Comparison of ENCODE assay signal across 8 cellular contexts in genomic region chr1:165592945-165593823, GRCh38. TPM values are rescaled to one million over a fixed set of nuclear protein-coding genes. Genes with fewer than 3 reads are reported as not detected.
A peak's percentile ranks its signal among the peaks of the same experiment; 100 is the strongest.
DNase-seq lines count a peak whose midpoint lies in the region; ATAC-seq lines count a peak whose summit lies in the region.

No MANE protein-coding gene starts in this region.

- no peak overlapping the region for H3K4ac ChIP-seq in mesenchymal stem cell (ENCODE audit: low read depth in 1 of 2, low read length in 2 of 2)

- H3K18ac ChIP-seq in mesenchymal stem cell (ENCODE audit: low read depth in 1 of 2, low read length in 2 of 2) = no peak overlapping the region

- no peak overlapping the region for H2AK5ac ChIP-seq in mesenchymal stem cell (ENCODE audit: low read length, severe bottlenecking)

- no peaks in the 10 kb centered on the region for H3K36me3 ChIP-seq in mesenchymal stem cell (ENCODE audit: control insufficient read depth in 1 of 2, insufficient read depth in 2 of 2, low read depth in 1 of 2, low read length in 2 of 2)

- CTCF ChIA-PET in activated CD4-positive, alpha-beta memory T cell treated with anti-CD3 and anti-CD28 coated beads for 36 hours (lab: Charles Lee) = interaction anchor here (0.6 to 19.9 kb wide), 29 partner anchors 8 to 337 kb away, joined by 3 to 312 read pairs (median 4); partner anchors contain the start of gene ALDH9A1

- no peaks in the 10 kb centered on the region for H3K9me3 Mint-ChIP-seq in activated CD4-positive, alpha-beta memory T cell treated with anti-CD3 and anti-CD28 coated beads for 36 hours

- H2AFZ ChIP-seq in mesenchymal stem cell (ENCODE audit: low read depth, low read length) = no peak overlapping the region

- no peak overlapping the region for H3K4me2 ChIP-seq in mesenchymal stem cell (ENCODE audit: low read length, poor library complexity, severe bottlenecking)

- H3K4me1 Mint-ChIP-seq in activated CD4-positive, alpha-beta memory T cell treated with anti-CD3 and anti-CD28 coated beads for 36 hours (ENCODE audit: low read depth) = peaks cover 13% of the 10 kb centered on the region

- intact Hi-C loops in activated CD4-positive, alpha-beta memory T cell treated with anti-CD3 and anti-CD28 coated beads for 36 hours (cut with micrococcal nuclease) = loop anchor here (1.0 to 10.0 kb wide), 7 partner anchors 185 to 892 kb away; no protein-coding TSS in a partner anchor

- no peak overlapping the region for H3K4me3 ChIP-seq in mesenchymal stem cell (ENCODE audit: insufficient read depth in 1 of 2, low read depth in 1 of 2, low read length in 2 of 2)

- H2BK15ac ChIP-seq in mesenchymal stem cell (ENCODE audit: low read depth, poor library complexity, severe bottlenecking) = no peak overlapping the region

- H3K27ac Mint-ChIP-seq in activated CD4-positive, alpha-beta memory T cell treated with anti-CD3 and anti-CD28 coated beads for 36 hours = no peak overlapping the region

- ATAC-seq in HG03066 (IDR thresholded peaks at IDR 0.05; ENCODE audit: low read depth, unreplicated experiment) (peak; percentile 43), GM21529 (IDR thresholded peaks at IDR 0.05; ENCODE audit: unreplicated experiment) (no peak)

- H2BK5ac ChIP-seq in mesenchymal stem cell (ENCODE audit: low read depth, low read length, poor library complexity, severe bottlenecking) = no peak overlapping the region

- no peak overlapping the region for H2BK12ac ChIP-seq in mesenchymal stem cell (ENCODE audit: low read length in 2 of 2)

- DNase-seq in EL (peak; percentile 69), NCI-H69 (lab: John Stamatoyannopoulos, UW) (peak; percentile 82), ecto neural progenitor cell (ENCODE audit: low spot score) (peak; percentile 74), mesenchymal stem cell (peak; percentile 76)
- peak; percentile 82 for DNase-seq in activated CD4-positive, alpha-beta memory T cell treated with anti-CD3 and anti-CD28 coated beads for 36 hours
- DNase-seq in stimulated activated CD8-positive, alpha-beta memory T cell treated with anti-CD3 and anti-CD28 coated beads, Interleukin-2, amount 100 ng/mL, for 1 hour (ENCODE audit: low read depth in 2 of 2) = peak; percentile 61 to 62

- no peak overlapping the region for H3K27ac ChIP-seq in mesenchymal stem cell (ENCODE audit: low read length, poor library complexity, severe bottlenecking)

- H4K8ac ChIP-seq in mesenchymal stem cell (ENCODE audit: low read length) = no peak overlapping the region

- H3K9ac ChIP-seq in mesenchymal stem cell (ENCODE audit: low read length) = peak overlapping the region; percentile 4

- no peaks in the 10 kb centered on the region for H3K4me1 ChIP-seq in mesenchymal stem cell (ENCODE audit: control insufficient read depth, insufficient read depth, low read depth, low read length)

- no peak overlapping the region for H3K4me3 Mint-ChIP-seq in activated CD4-positive, alpha-beta memory T cell treated with anti-CD3 and anti-CD28 coated beads for 36 hours

- POLR2A ChIA-PET in activated CD4-positive, alpha-beta memory T cell treated with anti-CD3 and anti-CD28 coated beads for 36 hours (lab: Charles Lee) = interaction anchor here (0.6 kb wide), 1 partner anchor 206 kb away, joined by 3 read pairs; no protein-coding TSS in a partner anchor

- H2BK120ac ChIP-seq in mesenchymal stem cell (ENCODE audit: low read depth, low read length) = no peak overlapping the region

- no peaks in the 10 kb centered on the region for H3K79me1 ChIP-seq in mesenchymal stem cell (replicated peaks; ENCODE audit: low read length, poor library complexity, severe bottlenecking)

- H3K14ac ChIP-seq in mesenchymal stem cell (ENCODE audit: low read length in 2 of 2) = no peak overlapping the region

- no peak overlapping the region for H3K23ac ChIP-seq in mesenchymal stem cell (ENCODE audit: low read length in 2 of 2)

- H4K91ac ChIP-seq in mesenchymal stem cell (ENCODE audit: low read length) = no peak overlapping the region

- H3K27me3 ChIP-seq in mesenchymal stem cell (ENCODE audit: control insufficient read depth in 1 of 2, insufficient read depth in 1 of 2, low read length in 2 of 2) = peaks cover 39 to 55% of the 10 kb centered on the region in 2 experiments

- H3K27me3 Mint-ChIP-seq in activated CD4-positive, alpha-beta memory T cell treated with anti-CD3 and anti-CD28 coated beads for 36 hours = peaks cover 34% of the 10 kb centered on the region

- H3K9me3 ChIP-seq in mesenchymal stem cell (ENCODE audit: control insufficient read depth, low read length) = no peaks in the 10 kb centered on the region

- WGBS in mesenchymal stem cell = 4% methylated on average over 7 of the region's 10 CpGs

- H3K36me3 Mint-ChIP-seq in activated CD4-positive, alpha-beta memory T cell treated with anti-CD3 and anti-CD28 coated beads for 36 hours = no peaks in the 10 kb centered on the region

RNA-seq across cellular contexts. Expression of gene MGST3, which starts 37.9 kb away (rescaled TPM):
- total RNA-seq in activated CD4-positive, alpha-beta memory T cell treated with anti-CD3 and anti-CD28 coated beads for 36 hours = 10 to 100 TPM; 53.3 to 56.6 TPM
- 532 TPM for polyA plus RNA-seq in mesenchymal stem cell (2013, experiment 1 of 2)
- 548 TPM for polyA plus RNA-seq in mesenchymal stem cell (2013, experiment 2 of 2)

RNA-seq across cellular contexts. Expression of gene LRRC52, which starts 49.4 kb away (rescaled TPM):
- not detected for total RNA-seq in activated CD4-positive, alpha-beta memory T cell treated with anti-CD3 and anti-CD28 coated beads for 36 hours
- not detected for polyA plus RNA-seq in mesenchymal stem cell (2013, experiment 1 of 2)
- not detected for polyA plus RNA-seq in mesenchymal stem cell (2013, experiment 2 of 2)
